Comparison of ENCODE assay signal across 8 cellular contexts in the genomic region with DNA sequence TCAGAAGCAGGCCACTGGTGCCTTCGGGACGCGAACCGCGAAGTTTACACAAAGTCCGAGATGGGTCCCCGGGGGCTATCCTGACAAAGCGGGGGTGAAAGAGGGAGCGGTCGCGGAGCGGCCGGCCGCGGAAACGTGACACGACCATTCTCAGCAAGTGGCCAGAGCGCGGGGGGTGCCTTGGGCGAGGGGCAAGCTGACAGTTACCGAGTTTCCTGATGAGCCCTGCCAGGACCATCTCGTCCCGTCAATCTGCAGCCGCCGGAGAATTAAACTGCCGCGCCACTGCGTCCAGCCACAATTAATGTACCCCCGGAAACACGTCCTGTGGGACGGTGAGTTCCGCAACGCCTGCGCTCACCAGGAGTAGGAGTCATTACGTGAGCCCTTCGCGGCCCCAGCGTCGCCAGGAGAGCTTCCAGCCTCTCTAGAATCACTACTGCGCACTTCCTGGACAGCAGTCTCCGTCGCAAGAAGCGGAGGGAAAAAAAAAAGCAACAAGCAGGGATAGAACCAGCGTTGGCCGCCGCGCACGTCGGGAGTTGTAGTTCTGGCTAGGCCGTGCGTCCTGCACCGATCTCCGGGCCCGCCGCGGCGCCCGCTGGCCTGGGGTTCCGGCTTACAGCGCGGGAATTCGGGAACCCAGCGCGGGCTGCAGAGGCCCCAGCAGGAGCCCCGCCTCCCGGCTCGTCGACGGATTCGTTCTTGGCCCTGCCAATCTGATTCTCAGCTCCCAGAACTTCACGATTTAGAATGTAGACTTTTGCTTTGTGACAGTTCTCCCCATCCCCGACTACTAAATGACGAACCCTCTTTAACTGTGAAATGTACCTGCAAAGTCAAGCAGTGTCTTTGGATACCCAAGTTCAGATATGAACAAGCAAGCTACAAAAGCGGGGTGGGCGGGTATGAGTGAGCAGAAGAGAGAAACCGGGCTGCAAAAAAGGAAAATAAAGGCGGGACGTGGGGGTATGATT. TPM values are rescaled to one million over a fixed set of nuclear protein-coding genes. Genes with fewer than 3 reads are reported as not detected.
DNase-seq lines count a peak whose midpoint lies in the region; ATAC-seq and TF ChIP-seq lines count a peak whose summit lies in the region.

A gene with protein sequence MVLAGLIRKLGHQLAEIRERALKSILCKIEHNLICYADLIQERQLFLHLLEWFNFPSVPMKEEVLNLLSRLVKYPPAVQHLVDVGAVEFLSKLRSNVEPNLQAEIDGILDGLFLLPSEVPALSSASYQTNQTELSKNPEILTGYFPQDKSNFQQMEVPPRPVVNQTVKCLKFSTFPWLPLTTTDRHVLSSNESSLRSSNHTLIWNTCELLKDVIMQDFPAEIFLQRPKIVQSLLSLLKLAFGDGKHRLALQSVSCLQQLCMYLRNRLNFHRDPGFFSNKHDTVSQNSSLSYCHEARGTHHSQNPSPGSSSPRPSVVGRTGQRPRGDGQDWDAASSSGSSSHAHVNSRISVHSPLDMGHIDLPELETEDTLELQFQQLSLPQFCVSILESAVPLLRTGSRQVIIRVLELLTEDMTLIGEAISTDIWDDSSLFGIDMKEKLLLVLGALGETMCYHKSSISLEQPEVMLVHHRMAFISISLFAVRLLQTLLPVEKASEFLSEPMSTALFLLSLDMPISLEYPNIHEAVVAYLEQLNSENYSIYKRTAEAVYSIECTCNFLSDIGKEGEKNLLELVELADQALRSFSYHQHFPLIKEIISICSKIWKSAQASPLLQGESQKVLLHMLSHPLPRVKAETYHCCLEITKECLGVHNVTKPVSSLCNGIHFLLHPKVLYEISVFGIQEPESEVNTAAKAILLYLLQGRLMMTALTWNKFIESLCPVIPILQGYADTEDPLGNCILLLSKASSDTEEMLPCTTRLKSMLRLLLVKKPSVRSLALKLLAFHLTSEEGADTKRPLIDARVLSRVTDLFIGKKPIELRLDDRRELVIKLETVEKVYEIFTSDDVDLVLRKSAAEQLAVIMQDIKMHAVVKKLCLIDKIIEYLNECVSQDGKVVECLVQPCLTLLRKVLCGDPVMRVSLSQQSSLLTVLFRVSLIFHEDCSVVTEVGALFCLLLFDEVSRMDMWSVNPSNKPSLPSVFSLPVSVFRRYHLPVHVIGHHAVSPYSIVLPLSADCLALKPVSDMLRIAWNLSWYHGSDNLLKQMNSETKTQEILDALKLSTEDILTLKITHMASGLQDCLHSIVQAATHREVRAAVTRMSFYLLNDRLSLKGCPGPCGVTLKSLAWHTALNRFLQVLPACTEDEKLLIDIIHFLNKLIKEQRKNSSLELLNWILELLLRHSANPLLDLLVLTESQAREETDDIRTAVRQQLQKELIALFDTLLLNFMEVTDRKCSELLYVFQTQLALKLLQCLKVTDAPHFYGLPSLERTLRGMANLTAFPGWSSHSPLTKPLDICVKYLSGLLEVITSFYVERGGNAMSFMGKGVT (N-terminal part only) (minus strand): TSS at position 267 of the 977 bp plus-strand sequence. CDS start 29 bp downstream, at position 238.

- peak within 1 kb of the TSS; percentile 91 for H3K27ac ChIP-seq in osteoblast (ENCODE audit: low read depth, low read length)
- peak within 1 kb of the TSS; percentile 90 to 96 for H3K27ac ChIP-seq in thoracic aorta

- H3K4me3 ChIP-seq in osteoblast (ENCODE audit: insufficient read depth, low read length) (peak within 1 kb of the TSS; percentile 96), thoracic aorta (peak within 1 kb of the TSS; percentile 87)

- peak within 1 kb of the TSS; percentile 94 for H3K4me2 ChIP-seq in osteoblast (ENCODE audit: insufficient read depth, low read length)

- H3K36me3 Mint-ChIP-seq in activated naive CD8-positive, alpha-beta T cell = peaks cover 3% of the 10 kb centered on the region

- ATAC-seq in HG02623 (IDR thresholded peaks at IDR 0.05; ENCODE audit: unreplicated experiment) (peak; percentile 97), thoracic aorta (ENCODE audit: insufficient number of reproducible peaks, low FRiP score, low read depth) (peak; percentile 96)

- no peaks in the 10 kb centered on the region for H3K9me3 Mint-ChIP-seq in activated naive CD8-positive, alpha-beta T cell (ENCODE audit: low read depth)

- DNase-seq in GM10248 (ENCODE audit: extremely low spot score) = peak; percentile 89
- DNase-seq in NCI-H1105 (lab: John Stamatoyannopoulos, UW) = peak; percentile 90
- peak; percentile 95 for DNase-seq in SKM-1 treated with dmso at 0.1 percent for 144 hours (lab: John Stamatoyannopoulos, UW; ENCODE audit: unreplicated experiment)
- peak; percentile 97 for DNase-seq in glomerular visceral epithelial cell (ENCODE audit: extremely low spot score)
- DNase-seq in osteoblast (ENCODE audit: insufficient read length, low spot score, missing footprints) = peak; percentile 97
- peak; percentile 73 for DNase-seq in thoracic aorta (ENCODE audit: low spot score)

- CTCF ChIA-PET in GM10248 (lab: Yijun Ruan, JAX) = interaction anchor here (0.8 to 1.8 kb wide), 6 partner anchors 9 to 228 kb away, joined by 3 to 20 read pairs (median 3); no protein-coding TSS in a partner anchor

- TF ChIP-seq CTCF in GM10248 (IDR thresholded peaks at IDR 0.05; ENCODE audit: control extremely low read depth, extremely low read depth, low read depth, missing control alignments) = no peak
- no peak for TF ChIP-seq CTCF in osteoblast (IDR thresholded peaks at IDR 0.05; ENCODE audit: extremely low read depth, low read depth, low read length)
- TF ChIP-seq CTCF in thoracic aorta (IDR thresholded peaks at IDR 0.05) = no peak

- no peaks in the 10 kb centered on the region for H4K20me1 ChIP-seq in osteoblast (ENCODE audit: insufficient read depth, low read length)

- H3K9me3 ChIP-seq in osteoblast (ENCODE audit: low read depth, low read length) (no peaks in the 10 kb centered on the region), thoracic aorta (no peaks in the 10 kb centered on the region)

- peak within 1 kb of the TSS; percentile 100 for H2AFZ ChIP-seq in osteoblast (ENCODE audit: low read length)

- peaks cover 1% of the 10 kb centered on the region for H3K27me3 Mint-ChIP-seq in activated naive CD8-positive, alpha-beta T cell

- H3K27me3 ChIP-seq in osteoblast (ENCODE audit: insufficient read depth, low read length) (no peaks in the 10 kb centered on the region), thoracic aorta (replicated peaks; ENCODE audit: insufficient read depth) (no peaks in the 10 kb centered on the region)

- H3K4me1 Mint-ChIP-seq in activated naive CD8-positive, alpha-beta T cell (ENCODE audit: low read depth) = peaks cover 26% of the 10 kb centered on the region

- peaks cover 18% of the 10 kb centered on the region for H3K79me2 ChIP-seq in osteoblast (ENCODE audit: insufficient read depth, low read length)

- no peaks in the 10 kb centered on the region for H3K36me3 ChIP-seq in osteoblast (ENCODE audit: insufficient read depth, low read length)
- no peaks in the 10 kb centered on the region for H3K36me3 ChIP-seq in thoracic aorta

- POLR2A ChIA-PET in GM10248 (lab: Yijun Ruan, JAX) = no interaction called here

- peak within 1 kb of the TSS; percentile 100 for H3K27ac Mint-ChIP-seq in activated naive CD8-positive, alpha-beta T cell

- H3K4me1 ChIP-seq in osteoblast (ENCODE audit: insufficient read depth, low read length) (peaks cover 17% of the 10 kb centered on the region), thoracic aorta (ENCODE audit: control insufficient read depth in 1 of 2, low read depth in 2 of 2) (peaks cover 8 to 11% of the 10 kb centered on the region in 2 donors)

- H3K4me3 Mint-ChIP-seq in activated naive CD8-positive, alpha-beta T cell = peak within 1 kb of the TSS; percentile 99

RNA-seq across cellular contexts. Expression of the gene that starts here (rescaled TPM):
- total RNA-seq in osteoblast (11.2 and 15.6 TPM in 2 replicates), thoracic aorta (10 to 100 TPM; 13.1 to 20.7 TPM)

Comparison
In these comparisons a context has a peak if more than half of its experiments do, and no peak if none do; other contexts are left out.
1. Peak in every context shown above with its lines: DNase-seq, ATAC-seq, H3K4me3 ChIP-seq and H3K27ac ChIP-seq.